Comparison of ENCODE assay signal across 26 cellular contexts in genomic region chrX:69257504-69258127, GRCh38.
"Had no signal": no experiment of that assay in that cellular context is flagged by ENCODE, and none has a peak within 500 bp of the region (broad histone marks: within the 10 kb centered on the region; RNA-seq: fewer than 3 reads in every experiment).

No MANE protein-coding gene starts in this region.

- H3K4me3 ChIP-seq: colonic mucosa had no signal

- H3K27me3 ChIP-seq: colonic mucosa had no signal

- ATAC-seq: activated naive CD4-positive, alpha-beta T cell treated with anti-CD3 and anti-CD28 coated beads, Interleukin-2, amount 50 U/mL, for 72 hours; activated T-cell treated with anti-CD3 and anti-CD28 coated beads, Interleukin-2, amount 50 U/mL, for 72 hours; esophagus mucosa; T-helper 17 cell; WTC11 had no signal

- H3K4me3 Mint-ChIP-seq: activated CD4-positive, alpha-beta memory T cell treated with anti-CD3 and anti-CD28 coated beads, Interleukin-2, amount 10 ng/mL, durations not matched to agents 7 days and 5 days; activated CD4-positive, alpha-beta T cell treated with anti-CD3 and anti-CD28 coated beads, Interleukin-2, amount 10 ng/mL, durations not matched to agents 7 days and 5 days; activated naive CD4-positive, alpha-beta T cell treated with anti-CD3 and anti-CD28 coated beads, Interleukin-2, amount 10 ng/mL, durations not matched to agents 7 days and 5 days; activated naive CD8-positive, alpha-beta T cell treated with anti-CD3 and anti-CD28 coated beads, Interleukin-2, amount 10 ng/mL, durations not matched to agents 7 days and 5 days; activated T-cell treated with anti-CD3 and anti-CD28 coated beads, Interleukin-2, amount 50 U/mL, for 24 hours; activated T-cell treated with anti-CD3 and anti-CD28 coated beads, Interleukin-2, amount 50 U/mL, for 72 hours; T-helper 17 cell; T-helper 2 cell treated with Interferon-gamma antibody and Interleukin-4, amounts not matched to agents 5 μg/mL and 100 μg/mL, for 36 hours; WTC11 had no signal

- DNase-seq: activated CD4-positive, alpha-beta memory T cell treated with anti-CD3 and anti-CD28 coated beads, Interleukin-2, amount 10 ng/mL, durations not matched to agents 7 days and 5 days; activated CD4-positive, alpha-beta T cell treated with anti-CD3 and anti-CD28 coated beads for 1 hour; activated CD4-positive, alpha-beta T cell treated with anti-CD3 and anti-CD28 coated beads for 4 hours; activated CD4-positive, alpha-beta T cell treated with anti-CD3 and anti-CD28 coated beads, Interleukin-2, amount 10 ng/mL, durations not matched to agents 7 days and 5 days; activated CD4-positive, alpha-beta T cell treated with anti-CD3 and anti-CD28 coated beads, Interleukin-2, amount 50 U/mL, for 4 hours; activated CD8-positive, alpha-beta memory T cell treated with anti-CD3 and anti-CD28 coated beads, Interleukin-2, amount 50 U/mL, for 48 hours; activated gamma-delta T cell; activated naive CD4-positive, alpha-beta T cell; activated naive CD4-positive, alpha-beta T cell treated with anti-CD3 and anti-CD28 coated beads, Interleukin-2, amount 10 ng/mL, durations not matched to agents 7 days and 5 days; activated naive CD8-positive, alpha-beta T cell treated with anti-CD3 and anti-CD28 coated beads, Interleukin-2, amount 10 ng/mL, durations not matched to agents 7 days and 5 days; activated T-cell treated with anti-CD3 and anti-CD28 coated beads for 4 hours; activated T-cell treated with anti-CD3 and anti-CD28 coated beads, Interleukin-2, amount 50 U/mL, for 24 hours; activated T-cell treated with anti-CD3 and anti-CD28 coated beads, Interleukin-2, amount 50 U/mL, for 72 hours; central memory CD4-positive, alpha-beta T cell; cerebellar nuclear complex; colonic mucosa; effector CD8-positive, alpha-beta T cell; foreskin fibroblast; T-helper 1 cell; T-helper 17 cell; T1000 had no signal

- H3K27ac Mint-ChIP-seq: activated CD4-positive, alpha-beta memory T cell treated with anti-CD3 and anti-CD28 coated beads, Interleukin-2, amount 10 ng/mL, durations not matched to agents 7 days and 5 days; activated CD4-positive, alpha-beta T cell treated with anti-CD3 and anti-CD28 coated beads, Interleukin-2, amount 10 ng/mL, durations not matched to agents 7 days and 5 days; activated naive CD4-positive, alpha-beta T cell treated with anti-CD3 and anti-CD28 coated beads, Interleukin-2, amount 10 ng/mL, durations not matched to agents 7 days and 5 days; activated naive CD8-positive, alpha-beta T cell treated with anti-CD3 and anti-CD28 coated beads, Interleukin-2, amount 10 ng/mL, durations not matched to agents 7 days and 5 days; activated T-cell treated with anti-CD3 and anti-CD28 coated beads, Interleukin-2, amount 50 U/mL, for 24 hours; activated T-cell treated with anti-CD3 and anti-CD28 coated beads, Interleukin-2, amount 50 U/mL, for 72 hours; T-helper 17 cell; T-helper 2 cell treated with Interferon-gamma antibody and Interleukin-4, amounts not matched to agents 5 μg/mL and 100 μg/mL, for 36 hours; WTC11 had no signal

- H3K27ac ChIP-seq: colonic mucosa, VCaP had no signal

- H3K4me1 Mint-ChIP-seq: activated CD4-positive, alpha-beta memory T cell treated with anti-CD3 and anti-CD28 coated beads, Interleukin-2, amount 10 ng/mL, durations not matched to agents 7 days and 5 days; activated CD4-positive, alpha-beta T cell treated with anti-CD3 and anti-CD28 coated beads, Interleukin-2, amount 10 ng/mL, durations not matched to agents 7 days and 5 days; activated naive CD4-positive, alpha-beta T cell treated with anti-CD3 and anti-CD28 coated beads, Interleukin-2, amount 10 ng/mL, durations not matched to agents 7 days and 5 days; activated naive CD8-positive, alpha-beta T cell treated with anti-CD3 and anti-CD28 coated beads, Interleukin-2, amount 10 ng/mL, durations not matched to agents 7 days and 5 days; T-helper 17 cell had no signal

- H3K4me1 ChIP-seq: colonic mucosa had no signal

- H3K36me3 Mint-ChIP-seq: activated naive CD4-positive, alpha-beta T cell treated with anti-CD3 and anti-CD28 coated beads, Interleukin-2, amount 10 ng/mL, durations not matched to agents 7 days and 5 days; activated naive CD4-positive, alpha-beta T cell treated with anti-CD3 and anti-CD28 coated beads, Interleukin-2, amount 50 U/mL, for 72 hours; activated naive CD8-positive, alpha-beta T cell treated with anti-CD3 and anti-CD28 coated beads, Interleukin-2, amount 10 ng/mL, durations not matched to agents 7 days and 5 days; WTC11 had no signal

- H3K9me3 Mint-ChIP-seq: activated CD4-positive, alpha-beta memory T cell treated with anti-CD3 and anti-CD28 coated beads, Interleukin-2, amount 10 ng/mL, durations not matched to agents 7 days and 5 days; activated CD4-positive, alpha-beta T cell treated with anti-CD3 and anti-CD28 coated beads, Interleukin-2, amount 10 ng/mL, durations not matched to agents 7 days and 5 days; activated naive CD4-positive, alpha-beta T cell treated with anti-CD3 and anti-CD28 coated beads, Interleukin-2, amount 10 ng/mL, durations not matched to agents 7 days and 5 days; activated naive CD4-positive, alpha-beta T cell treated with anti-CD3 and anti-CD28 coated beads, Interleukin-2, amount 50 U/mL, for 72 hours; activated naive CD8-positive, alpha-beta T cell treated with anti-CD3 and anti-CD28 coated beads, Interleukin-2, amount 10 ng/mL, durations not matched to agents 7 days and 5 days; activated T-cell treated with anti-CD3 and anti-CD28 coated beads, Interleukin-2, amount 50 U/mL, for 24 hours; activated T-cell treated with anti-CD3 and anti-CD28 coated beads, Interleukin-2, amount 50 U/mL, for 72 hours; T-helper 2 cell treated with Interferon-gamma antibody and Interleukin-4, amounts not matched to agents 5 μg/mL and 100 μg/mL, for 36 hours; WTC11 had no signal

- H3K27me3 Mint-ChIP-seq: activated CD4-positive, alpha-beta memory T cell treated with anti-CD3 and anti-CD28 coated beads, Interleukin-2, amount 10 ng/mL, durations not matched to agents 7 days and 5 days; activated CD4-positive, alpha-beta T cell treated with anti-CD3 and anti-CD28 coated beads, Interleukin-2, amount 10 ng/mL, durations not matched to agents 7 days and 5 days had no signal

- H3K36me3 ChIP-seq: colonic mucosa had no signal
